ENCODE assay signal across 11 cellular contexts in the genomic region with DNA sequence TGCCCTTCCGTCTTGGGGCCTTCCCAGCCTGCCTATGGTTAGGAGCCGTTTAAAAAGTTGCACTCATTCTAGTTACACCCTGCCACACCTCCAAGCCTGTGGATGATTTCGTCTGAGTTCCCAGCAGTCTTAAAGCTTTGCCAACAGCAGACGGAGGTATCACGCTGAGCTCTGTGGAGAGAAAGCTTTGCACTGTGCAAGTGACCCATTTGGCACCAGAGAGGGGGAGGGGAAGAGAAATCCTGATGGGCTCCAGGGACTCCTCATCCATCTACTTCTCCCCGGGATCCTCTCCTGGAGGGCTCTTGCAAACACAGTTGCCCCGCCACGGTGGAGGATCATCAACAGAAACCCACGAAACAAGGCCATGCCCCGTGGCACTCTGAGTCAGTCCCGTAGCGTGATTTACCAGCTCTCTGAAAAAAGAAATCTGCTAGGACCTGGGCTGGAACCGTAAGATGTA.
DNase-seq lines count a peak whose midpoint lies in the region; ATAC-seq lines count a peak whose summit lies in the region.
"Had no signal": no experiment of that assay in that cellular context is flagged by ENCODE, and none has a peak within 500 bp of the region (broad histone marks: within the 10 kb centered on the region; RNA-seq: fewer than 3 reads in every experiment).

No MANE protein-coding gene starts in this region.

- WGBS in ectodermal cell, 2 experiments: 42 to 44% methylated on average over 13 of the region's 13 CpGs

- peaks cover 39% of the 10 kb centered on the region for H3K4me1 ChIP-seq in ectodermal cell (ENCODE audit: control insufficient read depth, insufficient read depth, low read length)
- no peaks in the 10 kb centered on the region for H3K4me1 ChIP-seq in mucosa of rectum (ENCODE audit: control insufficient read depth in 2 of 2, insufficient read depth in 2 of 2, low read length in 2 of 2)
- H3K4me1 ChIP-seq in CD4-positive, alpha-beta memory T cell (ENCODE audit: insufficient read depth, low read length): peaks cover 18% of the 10 kb centered on the region

- peak; percentile 57 for ATAC-seq in Right ventricle myocardium inferior
- ATAC-seq in T-cell (replicated peaks in 1 of 4): no peak

- H3K9me3 ChIP-seq in ectodermal cell (ENCODE audit: control insufficient read depth, low read length) (no peaks in the 10 kb centered on the region), mucosa of rectum (ENCODE audit: control insufficient read depth in 2 of 2, low read length in 2 of 2) (no peaks in the 10 kb centered on the region)
- H3K9me3 ChIP-seq in CD4-positive, alpha-beta memory T cell (ENCODE audit: control insufficient read depth in 1 of 2, low read length in 2 of 2): no peaks in the 10 kb centered on the region

- no peaks in the 10 kb centered on the region for H3K36me3 ChIP-seq in ectodermal cell (ENCODE audit: control insufficient read depth, insufficient read depth, low read length)
- H3K36me3 ChIP-seq in mucosa of rectum (ENCODE audit: control insufficient read depth in 2 of 2, insufficient read depth in 2 of 2, low read length in 2 of 2): no peaks in the 10 kb centered on the region
- no peaks in the 10 kb centered on the region for H3K36me3 ChIP-seq in CD4-positive, alpha-beta memory T cell (ENCODE audit: insufficient read depth, low read length)

- H3K27me3 Mint-ChIP-seq in CD4-positive, alpha-beta memory T cell: peaks cover 0 to 2% of the 10 kb centered on the region in 2 donors
- no peaks in the 10 kb centered on the region for H3K27me3 Mint-ChIP-seq in T-cell
- H3K27me3 Mint-ChIP-seq: B cell; central memory CD8-positive, alpha-beta T cell had no signal

- peaks cover 9 to 21% (median 13%) of the 10 kb centered on the region in 4 donors for H3K4me1 Mint-ChIP-seq in CD4-positive, alpha-beta memory T cell
- peaks cover 0 to 11% (median 9%) of the 10 kb centered on the region in 3 donors for H3K4me1 Mint-ChIP-seq in T-cell
- H3K4me1 Mint-ChIP-seq: B cell had no signal

- intact Hi-C loops in Right ventricle myocardium inferior (cut with DNase I): no loop called here
- intact Hi-C loops in cardiac septum (cut with DNase I): no loop called here
- intact Hi-C loops in CD4-positive, alpha-beta memory T cell (cut with micrococcal nuclease): loop anchor here (2.0 kb wide), 1 partner anchor 58 kb away; no protein-coding TSS in a partner anchor

- POLR2A ChIA-PET in CD4-positive, alpha-beta memory T cell (lab: Charles Lee; ENCODE audit: partially characterized antibody): interaction anchor here (1.1 to 1.6 kb wide), 2 partner anchors 67 to 100 kb away, joined by 3 to 8 read pairs; no protein-coding TSS in a partner anchor
- POLR2A ChIA-PET in T-cell (lab: Charles Lee): no interaction called here

- H3K27ac ChIP-seq in ectodermal cell (ENCODE audit: insufficient read depth, low read depth, low read length, poor library complexity, severe bottlenecking): peak overlapping the region; percentile 62
- peak overlapping the region; percentile 16 to 38 for H3K27ac ChIP-seq in mucosa of rectum (ENCODE audit: low read depth in 2 of 2, low read length in 2 of 2)
- no peak overlapping the region for H3K27ac ChIP-seq in CD4-positive, alpha-beta memory T cell (ENCODE audit: low read depth, low read length)

- DNase-seq in Right ventricle myocardium inferior (ENCODE audit: missing footprints): no peak
- no peak for DNase-seq in cardiac septum (ENCODE audit: low spot score)
- DNase-seq in AG08395 (ENCODE audit: low spot score): no peak
- DNase-seq in CD4-positive, alpha-beta memory T cell: no peak
- no peak for DNase-seq in stimulated activated CD4-positive, alpha-beta T cell treated with anti-CD3 and anti-CD28 coated beads, Interleukin-1b, Interleukin-23, amount 100 ng/mL, for 48 hours
- DNase-seq in T-cell: no peak

- no peak overlapping the region for H3K4me3 Mint-ChIP-seq in CD4-positive, alpha-beta memory T cell
- H3K4me3 Mint-ChIP-seq in T-cell: no peak overlapping the region
- H3K4me3 Mint-ChIP-seq: B cell; central memory CD8-positive, alpha-beta T cell; T-helper 1 cell treated with Interleukin-12 subunit alpha and Interleukin-12 subunit beta and Interleukin-4 antibody, amounts not matched to agents 30 μg/mL and 1 μg/mL, for 36 hours had no signal

- H3K9me3 Mint-ChIP-seq in CD4-positive, alpha-beta memory T cell: no peaks in the 10 kb centered on the region
- no peaks in the 10 kb centered on the region for H3K9me3 Mint-ChIP-seq in T-cell
- H3K9me3 Mint-ChIP-seq: central memory CD8-positive, alpha-beta T cell; T-helper 1 cell treated with Interleukin-12 subunit alpha and Interleukin-12 subunit beta and Interleukin-4 antibody, amounts not matched to agents 30 μg/mL and 1 μg/mL, for 36 hours had no signal

- CTCF ChIA-PET in CD4-positive, alpha-beta memory T cell (lab: Charles Lee; ENCODE audit: partially characterized antibody): interaction anchor here (1.4 kb wide), 1 partner anchor 12 kb away, joined by 3 read pairs; no protein-coding TSS in a partner anchor
- CTCF ChIA-PET in T-cell (lab: Charles Lee): interaction anchor here (0.8 kb wide), 2 partner anchors 58 to 252 kb away, joined by 3 read pairs; no protein-coding TSS in a partner anchor

- H3K27ac Mint-ChIP-seq in CD4-positive, alpha-beta memory T cell: peak overlapping the region in 1 of 7 donors; percentile 7
- H3K27ac Mint-ChIP-seq in T-cell: no peak overlapping the region
- H3K27ac Mint-ChIP-seq: B cell; T-helper 1 cell treated with Interleukin-12 subunit alpha and Interleukin-12 subunit beta and Interleukin-4 antibody, amounts not matched to agents 30 μg/mL and 1 μg/mL, for 36 hours had no signal

- no peak overlapping the region for H3K9ac ChIP-seq in mucosa of rectum (ENCODE audit: low read depth in 1 of 2, low read length in 2 of 2)

- H3K27me3 ChIP-seq in ectodermal cell (ENCODE audit: control insufficient read depth, insufficient read depth, low read length, poor library complexity, severe bottlenecking) (no peaks in the 10 kb centered on the region), mucosa of rectum (ENCODE audit: control insufficient read depth in 2 of 2, insufficient read depth in 2 of 2, low read length in 2 of 2) (no peaks in the 10 kb centered on the region)
- no peaks in the 10 kb centered on the region for H3K27me3 ChIP-seq in CD4-positive, alpha-beta memory T cell (ENCODE audit: insufficient read depth, low read length)

- H3K4me3 ChIP-seq in ectodermal cell (ENCODE audit: insufficient read depth, low read depth, low read length): no peak overlapping the region
- no peak overlapping the region for H3K4me3 ChIP-seq in mucosa of rectum (ENCODE audit: low read length in 2 of 2)
- no peak overlapping the region for H3K4me3 ChIP-seq in CD4-positive, alpha-beta memory T cell (ENCODE audit: low read length in 2 of 2)

- no peaks in the 10 kb centered on the region for H3K36me3 Mint-ChIP-seq in CD4-positive, alpha-beta memory T cell
- no peaks in the 10 kb centered on the region for H3K36me3 Mint-ChIP-seq in T-cell
